ENCODE assay signal across 23 cellular contexts in the genomic region with DNA sequence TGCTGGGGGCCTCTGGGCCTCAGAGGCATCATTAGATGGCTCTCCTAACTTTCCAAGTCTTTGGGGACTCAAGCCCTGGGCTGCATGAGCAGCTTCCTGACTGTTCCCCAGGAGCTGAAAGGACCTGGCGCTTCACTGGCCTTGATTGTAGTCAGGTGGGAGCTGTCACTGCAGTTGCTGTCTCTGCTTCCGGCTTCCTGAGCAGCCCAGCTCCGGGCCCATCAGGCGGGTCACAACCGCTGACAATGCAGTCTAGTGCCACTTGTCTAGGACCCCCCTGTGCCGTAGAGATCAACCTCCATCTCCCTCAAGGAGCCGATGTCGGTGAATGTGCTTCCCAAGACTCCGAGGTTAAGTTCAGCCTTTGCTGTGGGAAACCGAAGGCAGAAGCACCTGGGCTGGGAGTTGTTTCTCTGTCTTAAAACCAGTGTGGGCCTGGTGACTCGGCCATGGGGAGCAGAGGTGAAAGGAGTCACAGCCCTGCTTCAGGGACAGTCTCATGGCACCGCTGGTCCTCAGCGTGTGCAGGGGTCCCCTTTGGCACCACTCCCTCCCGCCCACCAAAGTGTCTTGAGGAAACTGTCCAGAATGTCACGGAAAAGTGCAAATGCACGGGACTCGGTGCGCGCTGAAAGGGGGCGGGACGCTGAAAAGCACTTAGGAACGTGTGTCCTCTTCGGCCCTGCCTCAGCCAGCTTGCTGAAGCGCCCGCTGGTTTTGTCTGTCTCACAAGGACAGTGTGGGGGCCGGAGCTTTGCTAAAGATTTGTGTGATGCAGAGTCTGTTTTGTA. TPM values are rescaled to one million over a fixed set of nuclear protein-coding genes. Genes with fewer than 3 reads are reported as not detected.
DNase-seq lines count a peak whose midpoint lies in the region; ATAC-seq and TF ChIP-seq lines count a peak whose summit lies in the region.
"Had no signal": no experiment of that assay in that cellular context is flagged by ENCODE, and none has a peak within 500 bp of the region (broad histone marks: within the 10 kb centered on the region; RNA-seq: fewer than 3 reads in every experiment).

No MANE protein-coding gene starts in this region.

- H3K36me3 ChIP-seq in cardiac muscle cell: no peaks in the 10 kb centered on the region
- no peaks in the 10 kb centered on the region for H3K36me3 ChIP-seq in right atrium auricular region
- no peaks in the 10 kb centered on the region for H3K36me3 ChIP-seq in rectal smooth muscle tissue (ENCODE audit: control insufficient read depth, insufficient read depth, low read length)
- H3K36me3 ChIP-seq in vagina: no peaks in the 10 kb centered on the region

- ATAC-seq in left ventricle myocardium superior: no peak

- no peaks in the 10 kb centered on the region for H3K9me3 ChIP-seq in cardiac muscle cell (ENCODE audit: low read depth)
- no peaks in the 10 kb centered on the region for H3K9me3 ChIP-seq in right atrium auricular region
- no peaks in the 10 kb centered on the region for H3K9me3 ChIP-seq in vagina

- H3K27me3 ChIP-seq in cardiac muscle cell (no peaks in the 10 kb centered on the region), right atrium auricular region (no peaks in the 10 kb centered on the region), rectal smooth muscle tissue (ENCODE audit: control insufficient read depth, insufficient read depth, low read length) (no peaks in the 10 kb centered on the region), vagina (no peaks in the 10 kb centered on the region)

- TF ChIP-seq CTCF in cardiac muscle cell (IDR thresholded peaks at IDR 0.05; ENCODE audit: low read depth, low read length) (no peak), right atrium auricular region (IDR thresholded peaks at IDR 0.05) (no peak), vagina (IDR thresholded peaks at IDR 0.05) (no peak), lower leg skin (IDR thresholded peaks at IDR 0.05) (no peak)

- 93 to 95% methylated on average over 26 of the region's 26 CpGs for WGBS in lower leg skin, 2 donors

- H3K9ac ChIP-seq in rectal smooth muscle tissue (ENCODE audit: low read length): no peak overlapping the region

- peaks cover 49% of the 10 kb centered on the region for H3K4me1 ChIP-seq in cardiac muscle cell (ENCODE audit: low read depth)
- H3K4me1 ChIP-seq in right atrium auricular region: peaks cover 0 to 35% of the 10 kb centered on the region in 2 donors
- peaks cover 8% of the 10 kb centered on the region for H3K4me1 ChIP-seq in rectal smooth muscle tissue (ENCODE audit: control insufficient read depth, insufficient read depth, low read length)
- H3K4me1 ChIP-seq in vagina: no peaks in the 10 kb centered on the region

- no peak overlapping the region for H3K4me3 ChIP-seq in cardiac muscle cell
- no peak overlapping the region for H3K4me3 ChIP-seq in right atrium auricular region
- no peak overlapping the region for H3K4me3 ChIP-seq in rectal smooth muscle tissue (ENCODE audit: low read length)
- no peak overlapping the region for H3K4me3 ChIP-seq in vagina
- no peak overlapping the region for H3K4me3 ChIP-seq in lower leg skin (ENCODE audit: low read depth, poor library complexity, severe bottlenecking)

- DNase-seq in cardiac muscle cell (ENCODE audit: low read depth in 1 of 2, low spot score in 1 of 2) (no peak), left ventricle myocardium superior (no peak), right atrium auricular region (ENCODE audit: low spot score) (no peak), vagina (ENCODE audit: extremely low spot score in 2 of 2) (no peak), NCI-H1092 treated with DMSO at 0.1 percent for 48 hours (lab: John Stamatoyannopoulos, UW) (no peak), lower leg skin (ENCODE audit: low spot score in 2 of 2) (no peak)
- DNase-seq in activated naive CD4-positive, alpha-beta T cell (lab: John Stamatoyannopoulos, UW): no peak
- DNase-seq: Calu3; CD4-positive, alpha-beta memory T cell; DMS53; H9; Kasumi-1; MM.1S; NCI-H1417; NCI-H187 treated with DMSO at 0.1 percent for 48 hours; NCI-H2171 treated with DMSO at 0.1 percent for 48 hours; NCI-H446 treated with DMSO at 0.1 percent for 48 hours; NCI-H748 treated with DMSO at 0.1 percent for 48 hours; RPMI8226 had no signal

- TF ChIP-seq POLR2A in vagina (IDR thresholded peaks at IDR 0.05): no peak
- no peak for TF ChIP-seq POLR2A in lower leg skin (IDR thresholded peaks at IDR 0.05)

- intact Hi-C loops in left ventricle myocardium superior (cut with micrococcal nuclease) (no loop called here), vagina (cut with DNase I) (no loop called here), lower leg skin (cut with DNase I; ENCODE audit: low total_unique reads) (no loop called here)

- peak overlapping the region; percentile 3 for H3K27ac ChIP-seq in cardiac muscle cell
- H3K27ac ChIP-seq in right atrium auricular region: peak overlapping the region; percentile 68 to 84
- H3K27ac ChIP-seq in rectal smooth muscle tissue (ENCODE audit: low read depth, low read length): peak overlapping the region; percentile 24
- peak overlapping the region; percentile 1 for H3K27ac ChIP-seq in vagina

RNA-seq across cellular contexts. Expression of a gene that starts 44.8 kb away (rescaled TPM):
- total RNA-seq in cardiac muscle cell (2.6 and 5.7 TPM in 2 replicates), left ventricle myocardium superior (7.9 TPM), right atrium auricular region (1 to 10 TPM; 2.2 to 4.1 TPM), vagina (6.1 TPM), lower leg skin (1 to 10 TPM; 2.6 to 9.0 (median 4.1) TPM)
- polyA plus RNA-seq in cardiac muscle cell: 0.53 and 2.1 TPM in 2 replicates
- total RNA-seq: A172; Calu3; CD4-positive, alpha-beta memory T cell had no signal
- polyA plus RNA-seq: BJ; CD4-positive, alpha-beta memory T cell; IgD-negative memory B cell had no signal

Comparison
In these comparisons a context has a peak if more than half of its experiments do, and no peak if none do; other contexts are left out.
1. H3K27ac ChIP-seq: peak in every context shown above with its lines; median percentile 76 in right atrium auricular region; 24 in rectal smooth muscle tissue; 3 in cardiac muscle cell; 1 in vagina.